In genomic region chr13:26061947-26062346, GRCh38 we compare ENCODE assay signal across 14 cellular contexts. TPM values are rescaled to one million over a fixed set of nuclear protein-coding genes. Genes with fewer than 3 reads are reported as not detected.
DNase-seq lines count a peak whose midpoint lies in the region; ATAC-seq, FAIRE-seq and TF ChIP-seq lines count a peak whose summit lies in the region.
"Had no signal": no experiment of that assay in that cellular context is flagged by ENCODE, and none has a peak within 500 bp of the region (broad histone marks: within the 10 kb centered on the region; RNA-seq: fewer than 3 reads in every experiment).

No MANE protein-coding gene starts in this region.

- no peaks in the 10 kb centered on the region for H3K36me3 Mint-ChIP-seq in nephron (ENCODE audit: low read depth)

- H3K9ac ChIP-seq in kidney (ENCODE audit: low read length in 2 of 2) = no peak overlapping the region

- CTCF ChIA-PET in BJ (lab: Yijun Ruan, JAX) = interaction anchor here (0.5 to 1.7 kb wide), 5 partner anchors 10 to 487 kb away, joined by 3 to 11 read pairs (median 3); no protein-coding TSS in a partner anchor

- intact Hi-C loops in kidney (cut with DNase I) = loop anchor here (5.0 kb wide), 1 partner anchor 485 kb away; no protein-coding TSS in a partner anchor

- H3K36me3 ChIP-seq in BJ (ENCODE audit: control insufficient read depth, insufficient read depth, low read length) (no peaks in the 10 kb centered on the region), kidney (ENCODE audit: control insufficient read depth in 1 of 2, insufficient read depth in 2 of 2, low read length in 2 of 2) (no peaks in the 10 kb centered on the region)

- peaks cover 40% of the 10 kb centered on the region for H3K4me1 Mint-ChIP-seq in nephron

- H3K27ac Mint-ChIP-seq in nephron = peak overlapping the region in 2 of 3 experiments; percentile 7 to 41
- H3K27ac Mint-ChIP-seq: stimulated activated naive CD8-positive, alpha-beta T cell treated with anti-CD3 and anti-CD28 coated beads, Interleukin-15, Interleukin-2, amounts not matched to agents 100 ng/mL and 50 ng/mL, for 24 hours had no signal

- no peaks in the 10 kb centered on the region; the same call in 1 of the 2 replicates for H3K27me3 ChIP-seq in BJ (ENCODE audit: control insufficient read depth, insufficient read depth, low read length)

- ATAC-seq in HG03521 (IDR thresholded peaks at IDR 0.05; ENCODE audit: unreplicated experiment) = no peak

- no peaks in the 10 kb centered on the region for H3K9me3 ChIP-seq in kidney (ENCODE audit: control insufficient read depth in 1 of 2, low read length in 2 of 2)

- peak overlapping the region in 1 of 3 experiments; percentile 5 for H3K4me3 Mint-ChIP-seq in nephron
- H3K4me3 Mint-ChIP-seq: stimulated activated naive CD8-positive, alpha-beta T cell treated with anti-CD3 and anti-CD28 coated beads, Interleukin-15, Interleukin-2, amounts not matched to agents 100 ng/mL and 50 ng/mL, for 24 hours had no signal

- peaks cover 35% of the 10 kb centered on the region for H3K27me3 Mint-ChIP-seq in nephron (ENCODE audit: low read depth)

- DNase-seq in BJ (ENCODE audit: low read depth) = peak; percentile 9
- DNase-seq in NB4 (ENCODE audit: low read depth) = peak; percentile 34
- peak; percentile 49 for DNase-seq in epithelial cell of prostate (ENCODE audit: low read depth, low spot score)
- DNase-seq in occipital lobe (lab: John Stamatoyannopoulos, UW) = no peak
- DNase-seq in hepatic stellate cell (ENCODE audit: low spot score) = no peak
- no peak for DNase-seq in kidney
- DNase-seq: anterior cingulate cortex; glutamatergic neuron; NCI-H1092; NCI-H82; stimulated activated CD4-positive, alpha-beta T cell treated with anti-CD3 and anti-CD28 coated beads, Interleukin-1b, Interleukin-23, amount 100 ng/mL, for 48 hours had no signal

- no peak overlapping the region for H3K4me3 ChIP-seq in BJ (ENCODE audit: low read depth, low read length)
- no peak overlapping the region for H3K4me3 ChIP-seq in NB4 (ENCODE audit: low read depth, low read length)
- H3K4me3 ChIP-seq in kidney (ENCODE audit: low read length in 2 of 2) = no peak overlapping the region

- H3K4me1 ChIP-seq in kidney (ENCODE audit: control insufficient read depth in 1 of 2, insufficient read depth in 1 of 2, low read depth in 1 of 2, low read length in 2 of 2) = no peaks in the 10 kb centered on the region

- H3K27ac ChIP-seq in epithelial cell of prostate = no peak overlapping the region
- no peak overlapping the region for H3K27ac ChIP-seq in kidney (ENCODE audit: low read depth in 2 of 2, low read length in 2 of 2)

- no peaks in the 10 kb centered on the region for H3K9me3 Mint-ChIP-seq in nephron
- H3K9me3 Mint-ChIP-seq: stimulated activated naive CD8-positive, alpha-beta T cell treated with anti-CD3 and anti-CD28 coated beads, Interleukin-15, Interleukin-2, amounts not matched to agents 100 ng/mL and 50 ng/mL, for 24 hours had no signal

- no peak for TF ChIP-seq POLR2A in NB4 (IDR thresholded peaks at IDR 0.05; ENCODE audit: extremely low read depth, insufficient read length)

- FAIRE-seq in kidney (lab: Jason Lieb, UNC) = no peak

- POLR2A ChIA-PET in BJ (lab: Charles Lee) = interaction anchor here (0.6 kb wide), 1 partner anchor 19 kb away, joined by 3 read pairs; no protein-coding TSS in a partner anchor

- TF ChIP-seq CTCF in BJ (IDR thresholded peaks at IDR 0.05; ENCODE audit: insufficient read depth, low read depth, low read length) = no peak
- TF ChIP-seq CTCF in NB4 (IDR thresholded peaks at IDR 0.05; ENCODE audit: low read depth, low read length) = no peak
- TF ChIP-seq CTCF in nephron (IDR thresholded peaks at IDR 0.05; ENCODE audit: unreplicated experiment in 3 of 3) = no peak
- TF ChIP-seq CTCF in kidney (IDR thresholded peaks at IDR 0.05; ENCODE audit: borderline replicate concordance, extremely low read depth, insufficient read depth) = no peak

RNA-seq across cellular contexts. Expression of gene SHISA2, which starts 10.1 kb away (rescaled TPM):
- 0.04 TPM in 1 of 2 replicates, not detected in the other for polyA plus RNA-seq in BJ (2011; rRNA removed)
- polyA minus RNA-seq in BJ (2011; rRNA and poly(A)+ RNA removed) = 0.09 and 0.21 TPM in 2 replicates
- total RNA-seq in occipital lobe = 21.4 TPM
- 3.7 TPM for total RNA-seq in kidney
- polyA plus RNA-seq in kidney (ENCODE audit: insufficient read depth, low read depth, low replicate concordance) = 3.4 TPM

Comparison
In these comparisons a context has a peak if more than half of its experiments do, and no peak if none do; other contexts are left out.
1. DNase-seq: peak in BJ (single experiment), NB4 (single experiment) and epithelial cell of prostate (single experiment); none in occipital lobe (single experiment), hepatic stellate cell (single experiment) and kidney (single experiment).